In the genomic region with DNA sequence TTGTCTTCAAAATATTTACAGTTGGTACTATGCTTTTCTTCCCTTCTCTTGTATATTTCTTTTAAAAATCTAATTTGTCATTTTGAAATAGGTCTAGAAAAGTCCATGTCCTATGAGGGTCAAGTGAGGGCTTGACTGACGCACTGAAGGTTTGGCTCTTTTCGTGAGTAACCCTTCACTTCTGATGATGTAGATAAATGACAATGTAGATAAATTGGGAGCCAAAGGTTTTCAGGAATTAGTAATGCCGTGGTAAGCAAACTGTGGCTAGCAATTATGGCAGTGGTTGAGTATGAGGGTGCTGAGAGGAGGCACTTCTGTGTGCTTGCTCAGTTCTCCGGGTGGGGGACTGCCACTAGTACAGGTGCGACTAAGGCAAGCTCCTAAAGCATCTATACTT, we compare ENCODE assay signal across 23 cellular contexts.
"Had no signal": no experiment of that assay in that cellular context is flagged by ENCODE, and none has a peak within 500 bp of the region (broad histone marks: within the 10 kb centered on the region; RNA-seq: fewer than 3 reads in every experiment).

No MANE protein-coding gene starts in this region.

- H2AFZ ChIP-seq: neural progenitor cell, parathyroid adenoma had no signal

- H3K27ac ChIP-seq: colonic mucosa, foreskin keratinocyte, heart left ventricle, neural progenitor cell, parathyroid adenoma, prostate gland, tibial artery, upper lobe of left lung, uterus had no signal

- FAIRE-seq: islet of Langerhans had no signal

- H3K4me1 ChIP-seq: colonic mucosa, parathyroid adenoma, prostate gland, uterus had no signal

- H3K27me3 ChIP-seq: colonic mucosa, foreskin keratinocyte, heart left ventricle, neural progenitor cell, tibial artery, upper lobe of left lung, uterus had no signal

- DNase-seq: colonic mucosa; dermis blood vessel endothelial cell; foreskin keratinocyte; heart left ventricle; hippocampal formation; kidney glomerular epithelial cell; mammary epithelial cell; mucosa of descending colon; naive thymus-derived CD8-positive, alpha-beta T cell; occipital lobe; retina; stimulated activated CD4-positive, alpha-beta T cell treated with anti-CD3 and anti-CD28 coated beads, Interleukin-2, amount 100 ng/mL, for 24 hours; stimulated activated CD4-positive, alpha-beta T cell treated with anti-CD3 and anti-CD28 coated beads, Interleukin-4, amount 100 ng/mL, for 4 hours; stimulated activated naive CD8-positive, alpha-beta T cell treated with anti-CD3 and anti-CD28 coated beads, Interleukin-15, Interleukin-2, amounts not matched to agents 100 U/mL and 50 U/mL, for 24 hours; tibial artery; upper lobe of left lung; uterus had no signal

- H3K27ac Mint-ChIP-seq: neural progenitor cell had no signal

- H3K4me2 ChIP-seq: neural progenitor cell had no signal

- H3K4me3 ChIP-seq: colonic mucosa, heart left ventricle, mucosa of descending colon, neural progenitor cell, prostate gland, tibial artery, upper lobe of left lung, uterus had no signal

- H3K4me3 Mint-ChIP-seq: neural progenitor cell had no signal

- H3K9me3 ChIP-seq: colonic mucosa, heart left ventricle, mucosa of descending colon, prostate gland, tibial artery, upper lobe of left lung, uterus had no signal

- H3K9ac ChIP-seq: neural progenitor cell, parathyroid adenoma had no signal

- H3K36me3 Mint-ChIP-seq: neural progenitor cell had no signal

- ATAC-seq: foreskin keratinocyte; heart left ventricle; left lobe of liver; mucosa of descending colon; naive thymus-derived CD8-positive, alpha-beta T cell; sciatic nerve; stimulated activated naive CD8-positive, alpha-beta T cell treated with anti-CD3 and anti-CD28 coated beads, Interleukin-15, Interleukin-2, amounts not matched to agents 100 U/mL and 50 U/mL, for 24 hours had no signal

- H3K36me3 ChIP-seq: colonic mucosa, heart left ventricle, neural progenitor cell, prostate gland, tibial artery, upper lobe of left lung, uterus had no signal

- H3K9me3 Mint-ChIP-seq: naive thymus-derived CD8-positive, alpha-beta T cell; neural progenitor cell had no signal
